Comparison of ENCODE assay signal across 16 cellular contexts in genomic region chr14:100815478-100816285, GRCh38. TPM values are rescaled to one million over a fixed set of nuclear protein-coding genes. Genes with fewer than 3 reads are reported as not detected.
A peak's percentile ranks its signal among the peaks of the same experiment; 100 is the strongest.
DNase-seq lines count a peak whose midpoint lies in the region; ATAC-seq and TF ChIP-seq lines count a peak whose summit lies in the region.
"Had no signal": no experiment of that assay in that cellular context is flagged by ENCODE, and none has a peak within 500 bp of the region (broad histone marks: within the 10 kb centered on the region; RNA-seq: fewer than 3 reads in every experiment).

No MANE protein-coding gene starts in this region.

- H3K9ac ChIP-seq in NT2/D1 (ENCODE audit: insufficient read length, low read depth) (peak overlapping the region; percentile 13), endodermal cell (ENCODE audit: extremely low read depth, low read length, poor library complexity, severe bottlenecking) (no peak overlapping the region)

- H3K9me3 ChIP-seq in NT2/D1 (ENCODE audit: insufficient read depth, low read length), result peaks cover 16% of the 10 kb centered on the region
- H3K9me3 ChIP-seq in endodermal cell (ENCODE audit: control insufficient read depth, low read length), result peaks cover 17% of the 10 kb centered on the region
- H3K9me3 ChIP-seq: prostate gland had no signal

- DNase-seq in AG10803 (ENCODE audit: low read depth), result peak; percentile 12
- DNase-seq in NT2/D1 (ENCODE audit: low read depth, low spot score), result no peak
- no peak for DNase-seq in endodermal cell
- no peak for DNase-seq in KG1 (lab: John Stamatoyannopoulos, UW)
- DNase-seq in Calu3, result no peak
- no peak for DNase-seq in activated CD8-positive, alpha-beta memory T cell treated with anti-CD3 and anti-CD28 coated beads for 24 hours
- DNase-seq: activated effector memory CD4-positive, alpha-beta T cell treated with Interleukin-2 at 50 U/mL for 16 hours; mammary epithelial cell; NCI-H526 treated with DMSO at 0.1 percent for 48 hours; stimulated activated CD8-positive, alpha-beta memory T cell treated with anti-CD3 and anti-CD28 coated beads, Interleukin-4, amount 100 ng/mL, for 48 hours; transverse colon had no signal

- H3K4me3 ChIP-seq in AG10803 (ENCODE audit: low read length) (no peak overlapping the region), NT2/D1 (ENCODE audit: insufficient read length, low read depth) (no peak overlapping the region), endodermal cell (ENCODE audit: low read length) (no peak overlapping the region)
- H3K4me3 ChIP-seq: prostate gland, transverse colon had no signal

- H3K9me3 Mint-ChIP-seq in endodermal cell (peaks cover 21% of the 10 kb centered on the region), nephron (peaks cover 15% of the 10 kb centered on the region), Calu3 (ENCODE audit: low read depth, unreplicated experiment) (no peaks in the 10 kb centered on the region)
- H3K9me3 Mint-ChIP-seq: central memory CD8-positive, alpha-beta T cell had no signal

- no peak overlapping the region for H3K27ac ChIP-seq in endodermal cell (ENCODE audit: low read depth, low read length)
- H3K27ac ChIP-seq: prostate gland, transverse colon had no signal

- H3K4me3 Mint-ChIP-seq in endodermal cell (no peak overlapping the region), nephron (peak overlapping the region in 1 of 3 experiments; percentile 11), Calu3 (ENCODE audit: low read depth, unreplicated experiment) (no peak overlapping the region)
- H3K4me3 Mint-ChIP-seq: central memory CD8-positive, alpha-beta T cell had no signal

- H3K36me3 Mint-ChIP-seq in endodermal cell (ENCODE audit: low read depth) (no peaks in the 10 kb centered on the region), nephron (ENCODE audit: low read depth) (peaks cover 4% of the 10 kb centered on the region), Calu3 (ENCODE audit: insufficient read depth, unreplicated experiment) (no peaks in the 10 kb centered on the region)
- H3K36me3 Mint-ChIP-seq: IgD-negative memory B cell had no signal

- WGBS in endodermal cell (ENCODE audit: insufficient coverage in 1 of 2, insufficient read length in 1 of 2), 2 experiments, result 90 to 93% methylated on average over 11 to 15 of the region's 15 CpGs

- TF ChIP-seq CTCF in AG10803 (conservative IDR thresholded peaks at IDR 0.05; ENCODE audit: low read length) (no peak), endodermal cell (conservative IDR thresholded peaks at IDR 0.05) (no peak), nephron (IDR thresholded peaks at IDR 0.05; ENCODE audit: unreplicated experiment in 3 of 3) (no peak), Calu3 (IDR thresholded peaks at IDR 0.05; ENCODE audit: unreplicated experiment) (no peak)

- H3K4me1 Mint-ChIP-seq in endodermal cell (peaks cover 39% of the 10 kb centered on the region), nephron (peaks cover 39% of the 10 kb centered on the region), Calu3 (ENCODE audit: low read depth, unreplicated experiment) (no peaks in the 10 kb centered on the region)
- H3K4me1 Mint-ChIP-seq: central memory CD8-positive, alpha-beta T cell; IgD-negative memory B cell had no signal

- no peaks in the 10 kb centered on the region for H3K4me1 ChIP-seq in NT2/D1 (ENCODE audit: insufficient read depth, insufficient read length)
- H3K4me1 ChIP-seq in endodermal cell (ENCODE audit: control insufficient read depth, insufficient read depth, low read length), result peaks cover 25% of the 10 kb centered on the region
- H3K4me1 ChIP-seq: prostate gland, transverse colon had no signal

- H3K36me3 ChIP-seq in NT2/D1 (ENCODE audit: insufficient read depth, insufficient read length, low read length) (no peaks in the 10 kb centered on the region), endodermal cell (ENCODE audit: control insufficient read depth, insufficient read depth, low read length) (no peaks in the 10 kb centered on the region)
- H3K36me3 ChIP-seq: prostate gland, transverse colon had no signal

- H3K27ac Mint-ChIP-seq in endodermal cell, result peak overlapping the region; percentile 66
- peak overlapping the region; percentile 23 to 85 (median 71) for H3K27ac Mint-ChIP-seq in nephron
- H3K27ac Mint-ChIP-seq in Calu3 (ENCODE audit: unreplicated experiment), result no peak overlapping the region
- H3K27ac Mint-ChIP-seq: IgD-negative memory B cell had no signal

- intact Hi-C loops in Calu3 (cut with micrococcal nuclease; ENCODE audit: unreplicated experiment), result no loop called here

- no peak for ATAC-seq in GM21360 (IDR thresholded peaks at IDR 0.05; ENCODE audit: unreplicated experiment)

- no TSS peak for BruUV-seq in Calu3 (replicated peaks; lab: Mats Ljungman, UMichigan)

- H3K27me3 ChIP-seq in NT2/D1 (ENCODE audit: insufficient read depth, insufficient read length) (no peaks in the 10 kb centered on the region), endodermal cell (ENCODE audit: control insufficient read depth, insufficient read depth, low read length, poor library complexity, severe bottlenecking) (no peaks in the 10 kb centered on the region)
- H3K27me3 ChIP-seq: transverse colon had no signal

- CTCF ChIA-PET in Calu3 (lab: Charles Lee), result no interaction called here

- H3K27me3 Mint-ChIP-seq in endodermal cell (ENCODE audit: insufficient read depth) (no peaks in the 10 kb centered on the region), nephron (ENCODE audit: low read depth) (peaks cover 4% of the 10 kb centered on the region), Calu3 (ENCODE audit: unreplicated experiment) (peaks cover 15% of the 10 kb centered on the region)

RNA-seq across cellular contexts. Expression of gene MEG3, which starts 10.2 kb away (rescaled TPM):
- total RNA-seq in endodermal cell, result 10 to 100 TPM in 1 of 2 donors, 1 to 10 TPM in 1; 5.3 to 15.3 TPM
- polyA plus RNA-seq in endodermal cell (2013, experiment 1 of 2), result 5.6 TPM
- polyA plus RNA-seq in endodermal cell (2013, experiment 2 of 2), result 2.9 TPM
- not detected in 2 replicates for total RNA-seq in Calu3 (2022)
- polyA plus RNA-seq: IgD-negative memory B cell had no signal
